In the genomic region with DNA sequence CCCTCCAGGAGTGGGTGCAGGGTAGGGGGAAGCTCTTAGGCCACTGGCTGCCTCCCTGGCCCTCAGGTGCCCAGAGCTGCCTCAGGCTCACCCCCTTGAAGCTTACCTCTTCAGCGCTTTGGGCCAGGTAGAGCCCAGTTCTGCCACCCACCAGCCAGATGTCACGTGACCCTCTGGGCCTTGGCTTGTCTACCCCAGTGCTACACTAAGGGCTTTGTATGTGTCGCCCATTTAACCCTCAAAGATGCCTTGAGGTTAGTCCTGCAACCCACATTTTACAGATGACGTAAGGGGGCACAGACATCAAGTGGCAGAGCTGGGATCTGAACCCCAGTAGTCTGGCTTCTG, we compare ENCODE assay signal across 29 cellular contexts. TPM values are rescaled to one million over a fixed set of nuclear protein-coding genes. Genes with fewer than 3 reads are reported as not detected.
DNase-seq lines count a peak whose midpoint lies in the region; ATAC-seq, FAIRE-seq and TF ChIP-seq lines count a peak whose summit lies in the region.
"Had no signal": no experiment of that assay in that cellular context is flagged by ENCODE, and none has a peak within 500 bp of the region (broad histone marks: within the 10 kb centered on the region; RNA-seq: fewer than 3 reads in every experiment).

No MANE protein-coding gene starts in this region.

- H3F3A ChIP-seq in GM23338 (replicated peaks; ENCODE audit: low read depth) (peaks cover 49% of the 10 kb centered on the region; the same call in 1 of the 2 replicates), PC-3 (ENCODE audit: low read length, unreplicated experiment) (peaks cover 6% of the 10 kb centered on the region)

- POLR2A ChIA-PET in PC-3 (lab: Charles Lee; ENCODE audit: unreplicated experiment): no interaction called here

- no peaks in the 10 kb centered on the region for H3K9me3 Mint-ChIP-seq in GM23338
- H3K9me3 Mint-ChIP-seq: activated naive CD4-positive, alpha-beta T cell treated with anti-CD3 and anti-CD28 coated beads, Interleukin-2, amount 50 U/mL, for 24 hours had no signal

- no peak for TF ChIP-seq POLR2A in spleen (IDR thresholded peaks at IDR 0.05)

- no TSS peak for BruUV-seq in PC-3 (replicated peaks; lab: Mats Ljungman, UMichigan)

- H3K4me2 ChIP-seq in GM23338 (peak overlapping the region; percentile 99), PC-3 (ENCODE audit: low read length) (peak overlapping the region; percentile 97)
- H3K4me2 ChIP-seq: KMS-11 had no signal

- H3K9me3 ChIP-seq in PC-3 (ENCODE audit: low read length) (no peaks in the 10 kb centered on the region), iPS-18a (ENCODE audit: control insufficient read depth, low read depth, low read length) (no peaks in the 10 kb centered on the region), spleen (no peaks in the 10 kb centered on the region)
- H3K9me3 ChIP-seq: colonic mucosa, neutrophil, uterus had no signal

- DNase-seq in GM23338 (ENCODE audit: low spot score) (no peak), PC-3 (no peak), spleen (peak; percentile 24), germinal center (ENCODE audit: low spot score) (no peak), HTR-8/SVneo (ENCODE audit: insufficient read length, low spot score) (no peak)
- DNase-seq: activated CD4-positive, alpha-beta T cell treated with anti-CD3 and anti-CD28 coated beads for 4 hours; anterior cingulate cortex; colonic mucosa; effector CD4-positive, alpha-beta T cell; hippocampal formation; mesenchymal stem cell; NCI-H1417; NCI-H2029 treated with DMSO at 0.1 percent for 48 hours; NCI-H526 treated with DMSO at 0.1 percent for 48 hours; NK-92 treated with Interleukin-12 subunit alpha and Interleukin-12 subunit beta, amount 100 ng/mL, for 24 hours; right cardiac atrium; SHP77 treated with DMSO at 0.1 percent for 48 hours; stimulated activated CD4-positive, alpha-beta T cell treated with anti-CD3 and anti-CD28 coated beads, Interleukin-2, amount 100 ng/mL, for 24 hours; stimulated activated naive CD8-positive, alpha-beta T cell treated with anti-CD3 and anti-CD28 coated beads, Interleukin-15, Interleukin-2, amounts not matched to agents 100 U/mL and 50 U/mL, for 24 hours; SW 1271; T-helper 9 cell; uterus had no signal

- H3K27ac ChIP-seq in GM23338 (ENCODE audit: low read depth): peak overlapping the region; percentile 83
- 0 out of 2 replicates have a peak overlapping the region, but pooled peaks have one; percentile 83 for H3K27ac ChIP-seq in PC-3 (ENCODE audit: low read length)
- peak overlapping the region; percentile 33 for H3K27ac ChIP-seq in iPS-18a (ENCODE audit: low read length)
- H3K27ac ChIP-seq in spleen: no peak overlapping the region
- H3K27ac ChIP-seq: colonic mucosa, KMS-11, neutrophil, uterus, VCaP had no signal

- 88 to 97% (median 91%) methylated on average over 4 of the region's 4 CpGs for WGBS in spleen, 5 donors

- peaks cover 50% of the 10 kb centered on the region for H3K79me2 ChIP-seq in GM23338 (replicated peaks; ENCODE audit: insufficient read depth)
- peaks cover 63% of the 10 kb centered on the region for H3K79me2 ChIP-seq in PC-3 (ENCODE audit: low read length)

- H3K4me1 Mint-ChIP-seq in GM23338: peaks cover 43% of the 10 kb centered on the region

- H3K4me3 Mint-ChIP-seq in GM23338: peak overlapping the region; percentile 94

- no peak for TF ChIP-seq CTCF in GM23338 (conservative IDR thresholded peaks at IDR 0.05; ENCODE audit: low read depth in 2 of 2)
- no peak for TF ChIP-seq CTCF in PC-3 (conservative IDR thresholded peaks at IDR 0.05; ENCODE audit: low read depth, low read length)
- no peak for TF ChIP-seq CTCF in spleen (IDR thresholded peaks at IDR 0.05 in 8 of 11, conservative IDR thresholded peaks at IDR 0.05 in 3 of 11)

- no peak for ATAC-seq in GM23338
- ATAC-seq in PC-3: no peak
- no peak for ATAC-seq in HG03108 (IDR thresholded peaks at IDR 0.05; ENCODE audit: unreplicated experiment)
- ATAC-seq: left lobe of liver; right cardiac atrium; stimulated activated naive CD8-positive, alpha-beta T cell treated with anti-CD3 and anti-CD28 coated beads, Interleukin-15, Interleukin-2, amounts not matched to agents 100 U/mL and 50 U/mL, for 24 hours had no signal

- peaks cover 28% of the 10 kb centered on the region for H3K27me3 Mint-ChIP-seq in GM23338 (ENCODE audit: insufficient read depth, low read depth, poor library complexity)

- peaks cover 37% of the 10 kb centered on the region for H3K36me3 ChIP-seq in GM23338 (ENCODE audit: insufficient read depth)
- peaks cover 48% of the 10 kb centered on the region for H3K36me3 ChIP-seq in PC-3 (ENCODE audit: low read depth, low read length)
- peaks cover 38% of the 10 kb centered on the region for H3K36me3 ChIP-seq in iPS-18a (ENCODE audit: control insufficient read depth, low read depth, low read length)
- peaks cover 0 to 48% (median 18%) of the 10 kb centered on the region in 6 donors for H3K36me3 ChIP-seq in spleen
- H3K36me3 ChIP-seq: colonic mucosa, uterus had no signal

- H3K27me3 ChIP-seq in GM23338 (ENCODE audit: insufficient read depth) (no peaks in the 10 kb centered on the region), PC-3 (ENCODE audit: low read length) (no peaks in the 10 kb centered on the region), iPS-18a (ENCODE audit: control insufficient read depth, insufficient read depth, low read length) (no peaks in the 10 kb centered on the region), spleen (replicated peaks in 1 of 7) (peaks cover 3 to 59% (median 35%) of the 10 kb centered on the region in 7 donors)
- H3K27me3 ChIP-seq: colonic mucosa had no signal

- peaks cover 57% of the 10 kb centered on the region for H3K36me3 Mint-ChIP-seq in GM23338 (ENCODE audit: low read depth)

- H3K4me3 ChIP-seq in GM23338 (peak overlapping the region; percentile 95), PC-3 (ENCODE audit: low read length) (peak overlapping the region; percentile 98), iPS-18a (ENCODE audit: low read length) (peak overlapping the region; percentile 72), spleen (no peak overlapping the region)
- H3K4me3 ChIP-seq: colonic mucosa, uterus had no signal

- no peak overlapping the region for H2AFZ ChIP-seq in GM23338
- no peak overlapping the region for H2AFZ ChIP-seq in PC-3 (ENCODE audit: low read length)

- H3K9ac ChIP-seq in PC-3 (ENCODE audit: low read length) (peak overlapping the region; percentile 92; the same call in 1 of the 2 replicates), iPS-18a (ENCODE audit: low read length) (peak overlapping the region; percentile 67)
- H3K9ac ChIP-seq: KMS-11 had no signal

- CTCF ChIA-PET in PC-3 (lab: Charles Lee): no interaction called here

- FAIRE-seq in HTR-8/SVneo (lab: Jason Lieb, UNC): no peak

- intact Hi-C loops in PC-3 (cut with micrococcal nuclease): no loop called here
- intact Hi-C loops in spleen (cut with DNase I; ENCODE audit: low total_unique reads): no loop called here

- H4K20me1 ChIP-seq in GM23338 (replicated peaks; ENCODE audit: insufficient read depth): no peaks in the 10 kb centered on the region; the same call in 1 of the 2 replicates
- peaks cover 44% of the 10 kb centered on the region for H4K20me1 ChIP-seq in PC-3 (ENCODE audit: low read length)

- no peaks in the 10 kb centered on the region for H3K9me2 ChIP-seq in GM23338 (ENCODE audit: insufficient read depth)
- no peaks in the 10 kb centered on the region for H3K9me2 ChIP-seq in PC-3 (replicated peaks; ENCODE audit: low read length)

- H3K4me1 ChIP-seq in GM23338 (ENCODE audit: insufficient read depth): peaks cover 32% of the 10 kb centered on the region
- peaks cover 42% of the 10 kb centered on the region for H3K4me1 ChIP-seq in PC-3 (ENCODE audit: insufficient read depth, low read length)
- H3K4me1 ChIP-seq in iPS-18a (ENCODE audit: control insufficient read depth, low read depth, low read length): peaks cover 8% of the 10 kb centered on the region
- H3K4me1 ChIP-seq in spleen: peaks cover 19 to 51% (median 29%) of the 10 kb centered on the region in 6 donors

- H3K27ac Mint-ChIP-seq in GM23338: peak overlapping the region; percentile 72; the same call in 1 of the 2 replicates
- H3K27ac Mint-ChIP-seq: activated naive CD4-positive, alpha-beta T cell treated with anti-CD3 and anti-CD28 coated beads, Interleukin-2, amount 50 U/mL, for 24 hours had no signal

TF ChIP-seq in GM23338, 12 proteins besides CTCF, POLR2A, EP300 and RAD21 (continues in another document):
- no peak for TF ChIP-seq CREB1 (CRISPR knock-in tag; IDR thresholded peaks at IDR 0.05; ENCODE audit: low read depth)
- no peak for TF ChIP-seq STAT1 (IDR thresholded peaks at IDR 0.05; ENCODE audit: unreplicated experiment)

RNA-seq across cellular contexts. Expression of gene HAS3, which starts 3.4 kb away (rescaled TPM):
- 54.9 and 56.7 TPM in 2 replicates for total RNA-seq in GM23338 (2014; rRNA removed; shearing (Covaris generic))
- polyA plus RNA-seq in GM23338 (2016; fragmentation: Nextera tagmentation; extraction: Ambion mirVana) (7.3 TPM in 2 replicates), spleen (under 1 TPM; 0.54 to 0.96 (median 0.68) TPM)
- total RNA-seq in PC-3 (2014; rRNA removed) (92.5 and 153 TPM in 2 replicates), spleen (1 to 10 TPM in 1 of 7 donors, under 1 TPM in 6; 0.51 to 2.0 (median 0.77) TPM)

RNA-seq across cellular contexts. Expression of gene CHTF8, which starts 23.5 kb away (rescaled TPM):
- total RNA-seq in GM23338 (2014; rRNA removed; shearing (Covaris generic)): 147 and 155 TPM in 2 replicates
- polyA plus RNA-seq in GM23338 (2016; fragmentation: Nextera tagmentation; extraction: Ambion mirVana): 24.4 and 25.5 TPM in 2 replicates
- total RNA-seq in PC-3 (2014; rRNA removed): 45.9 and 54.7 TPM in 2 replicates
- 100 to 1,000 TPM in 2 of 7 donors, 10 to 100 TPM in 5; 82.9 to 125 (median 89.2) TPM for total RNA-seq in spleen
- 10 to 100 TPM; 46.9 to 75.3 (median 58.9) TPM for polyA plus RNA-seq in spleen

RNA-seq across cellular contexts. Expression of gene UTP4, which starts 23.6 kb away (rescaled TPM):
- total RNA-seq in GM23338 (2014; rRNA removed; shearing (Covaris generic)): 66.6 and 76.7 TPM in 2 replicates
- polyA plus RNA-seq in GM23338 (2016; fragmentation: Nextera tagmentation; extraction: Ambion mirVana): 63.2 TPM in 2 replicates
- total RNA-seq in PC-3 (2014; rRNA removed): 26.4 and 26.9 TPM in 2 replicates
- 10 to 100 TPM; 13.7 to 37.9 (median 25.0) TPM for total RNA-seq in spleen
- 10 to 100 TPM; 12.6 to 16.3 (median 15.4) TPM for polyA plus RNA-seq in spleen

Comparison
In these comparisons a context has a peak if more than half of its experiments do, and no peak if none do; other contexts are left out.
1. H3K27ac ChIP-seq: peak in GM23338 (single experiment), PC-3 (single experiment) and iPS-18a (single experiment); none in spleen (0 of 8).
2. H3K4me3 ChIP-seq: peak in GM23338 (single experiment), PC-3 (single experiment) and iPS-18a (single experiment); none in spleen (0 of 8).
3. RNA of gene HAS3, which starts 3.4 kb away (total RNA-seq): 92.5 to 153 TPM in PC-3 and 54.9 to 56.7 TPM in GM23338; 0.51 to 2.0 TPM in spleen; every median in the first group is over 10 times any median in the second.